Comparison of ENCODE assay signal across 19 cellular contexts in genomic region chr7:374706-375490, GRCh38.
DNase-seq lines count a peak whose midpoint lies in the region; ATAC-seq, FAIRE-seq and TF ChIP-seq lines count a peak whose summit lies in the region.
"Had no signal": no experiment of that assay in that cellular context is flagged by ENCODE, and none has a peak within 500 bp of the region (broad histone marks: within the 10 kb centered on the region; RNA-seq: fewer than 3 reads in every experiment).

No MANE protein-coding gene starts in this region.

- H3K27me3 ChIP-seq in left ventricle myocardium inferior (ENCODE audit: low read depth) (peaks cover 58% of the 10 kb centered on the region), neuronal stem cell (ENCODE audit: control insufficient read depth in 3 of 3, insufficient read depth in 3 of 3, low read depth in 1 of 3, low read length in 3 of 3) (peaks cover 0 to 53% (median 0%) of the 10 kb centered on the region in 3 experiments)

- H2BK120ac ChIP-seq in neuronal stem cell (ENCODE audit: low read depth, low read length): peak overlapping the region; percentile 72

- peak overlapping the region; percentile 91 for H2BK15ac ChIP-seq in neuronal stem cell (ENCODE audit: low read length)

- peak overlapping the region; percentile 70 for H3K9ac ChIP-seq in neuronal stem cell (ENCODE audit: low read depth, low read length, poor library complexity)

- peak overlapping the region; percentile 93 for H2BK5ac ChIP-seq in neuronal stem cell (ENCODE audit: low read length)

- DNase-seq in left cardiac atrium (peak; percentile 14), left ventricle myocardium inferior (no peak), chondrocyte (ENCODE audit: low spot score) (peak; percentile 90), neuronal stem cell (ENCODE audit: low spot score) (no peak), foreskin fibroblast (no peak), H54 (ENCODE audit: insufficient read length, low spot score) (no peak)
- DNase-seq: AML-193, Calu3, immature natural killer cell, NCI-H1694 treated with DMSO at 0.1 percent for 48 hours, NCI-H446 treated with DMSO at 0.1 percent for 48 hours, SHP77 had no signal

- TF ChIP-seq CTCF in left ventricle myocardium inferior (IDR thresholded peaks at IDR 0.05; ENCODE audit: borderline replicate concordance): no peak
- no peak for TF ChIP-seq CTCF in chondrocyte (IDR thresholded peaks at IDR 0.05)
- TF ChIP-seq CTCF in foreskin fibroblast (IDR thresholded peaks at IDR 0.05; ENCODE audit: low read depth, low read length): no peak

- no peaks in the 10 kb centered on the region for H3K4me1 Mint-ChIP-seq in chondrocyte (ENCODE audit: low read depth)

- H3K14ac ChIP-seq in neuronal stem cell (ENCODE audit: low read length): peak overlapping the region; percentile 63

- H3K9me3 Mint-ChIP-seq in chondrocyte (ENCODE audit: low read depth): no peaks in the 10 kb centered on the region
- H3K9me3 Mint-ChIP-seq: activated naive CD4-positive, alpha-beta T cell treated with anti-CD3 and anti-CD28 coated beads, Interleukin-2, amount 50 U/mL, for 24 hours; immature natural killer cell; naive thymus-derived CD8-positive, alpha-beta T cell had no signal

- no peaks in the 10 kb centered on the region for H3K9me3 ChIP-seq in left ventricle myocardium inferior (replicated peaks)
- no peaks in the 10 kb centered on the region for H3K9me3 ChIP-seq in neuronal stem cell (replicated peaks in 1 of 2; ENCODE audit: control insufficient read depth in 2 of 2, insufficient read depth in 1 of 2, low read depth in 1 of 2, low read length in 2 of 2)
- H3K9me3 ChIP-seq: esophagus muscularis mucosa had no signal

- H3K4me1 ChIP-seq in left ventricle myocardium inferior: peaks cover 11% of the 10 kb centered on the region
- peaks cover 2 to 38% of the 10 kb centered on the region in 2 donors for H3K4me1 ChIP-seq in neuronal stem cell (ENCODE audit: control insufficient read depth in 2 of 2, insufficient read depth in 1 of 2, low read depth in 1 of 2, low read length in 2 of 2)

- intact Hi-C loops in left cardiac atrium (cut with DNase I) (no loop called here), left ventricle myocardium inferior (cut with micrococcal nuclease) (no loop called here)

- peak overlapping the region; percentile 2 for H3K4ac ChIP-seq in neuronal stem cell (ENCODE audit: low read length)

- H2AK5ac ChIP-seq in neuronal stem cell (ENCODE audit: low read depth, low read length): peak overlapping the region; percentile 98

- no peaks in the 10 kb centered on the region for H3K36me3 Mint-ChIP-seq in chondrocyte (ENCODE audit: low read depth)
- H3K36me3 Mint-ChIP-seq: activated naive CD4-positive, alpha-beta T cell treated with anti-CD3 and anti-CD28 coated beads, Interleukin-2, amount 50 U/mL, for 24 hours; brain; immature natural killer cell; naive thymus-derived CD8-positive, alpha-beta T cell had no signal

- no peak for TF ChIP-seq POLR2A in H54 (IDR thresholded peaks at IDR 0.05; ENCODE audit: low read depth, low read length)

- H3K4me3 Mint-ChIP-seq in chondrocyte (ENCODE audit: unreplicated experiment): no peak overlapping the region
- H3K4me3 Mint-ChIP-seq: activated naive CD4-positive, alpha-beta T cell treated with anti-CD3 and anti-CD28 coated beads, Interleukin-2, amount 50 U/mL, for 24 hours; brain; immature natural killer cell; naive thymus-derived CD8-positive, alpha-beta T cell had no signal

- H2BK12ac ChIP-seq in neuronal stem cell (ENCODE audit: low read length): peak overlapping the region; percentile 97

- H3K23ac ChIP-seq in neuronal stem cell (ENCODE audit: low read depth, low read length, poor library complexity): peak overlapping the region; percentile 80

- H3K4me2 ChIP-seq in neuronal stem cell (ENCODE audit: insufficient read depth, low read length, poor library complexity, severe bottlenecking): no peak overlapping the region

- H3K27ac Mint-ChIP-seq in chondrocyte (ENCODE audit: unreplicated experiment): no peak overlapping the region
- H3K27ac Mint-ChIP-seq: activated naive CD4-positive, alpha-beta T cell treated with anti-CD3 and anti-CD28 coated beads, Interleukin-2, amount 50 U/mL, for 24 hours; immature natural killer cell had no signal

- ATAC-seq in left cardiac atrium (no peak), HG02623 (IDR thresholded peaks at IDR 0.05; ENCODE audit: unreplicated experiment) (no peak)
- ATAC-seq: naive thymus-derived CD8-positive, alpha-beta T cell; right cardiac atrium had no signal

- WGBS in neuronal stem cell (ENCODE audit: extremely low coverage in 2 of 2, insufficient read length in 2 of 2, insufficient replicate concordance in 1 of 2), 2 donors: no CpG with 5 or more reads among the region's 37 CpGs

- peaks cover 5% of the 10 kb centered on the region for H3K79me1 ChIP-seq in neuronal stem cell (ENCODE audit: low read depth, low read length)

- peak overlapping the region; percentile 82 for H4K8ac ChIP-seq in neuronal stem cell (ENCODE audit: low read depth, low read length)

- no peak overlapping the region for H4K91ac ChIP-seq in neuronal stem cell (ENCODE audit: low read depth, low read length, poor library complexity)

- H3K36me3 ChIP-seq in left ventricle myocardium inferior (no peaks in the 10 kb centered on the region), neuronal stem cell (replicated peaks in 1 of 2; ENCODE audit: control insufficient read depth in 2 of 2, insufficient read depth in 2 of 2, low read length in 2 of 2) (no peaks in the 10 kb centered on the region)
- H3K36me3 ChIP-seq: esophagus muscularis mucosa had no signal

- peak overlapping the region; percentile 85 for H3K18ac ChIP-seq in neuronal stem cell (ENCODE audit: low read length)

- H3K4me3 ChIP-seq in left ventricle myocardium inferior (no peak overlapping the region), neuronal stem cell (ENCODE audit: low read length in 2 of 2) (no peak overlapping the region), foreskin fibroblast (ENCODE audit: low read depth in 1 of 2, low read length in 2 of 2) (no peak overlapping the region)
- H3K4me3 ChIP-seq: esophagus muscularis mucosa had no signal

- H3K27ac ChIP-seq in left ventricle myocardium inferior (replicated peaks) (no peak overlapping the region), neuronal stem cell (replicated peaks; ENCODE audit: low read length) (no peak overlapping the region)
- H3K27ac ChIP-seq: esophagus muscularis mucosa had no signal

- H3K27me3 Mint-ChIP-seq in chondrocyte (ENCODE audit: low read depth): peaks cover 2% of the 10 kb centered on the region
- H3K27me3 Mint-ChIP-seq: activated naive CD4-positive, alpha-beta T cell treated with anti-CD3 and anti-CD28 coated beads, Interleukin-2, amount 50 U/mL, for 24 hours; brain; naive thymus-derived CD8-positive, alpha-beta T cell had no signal

- H2AFZ ChIP-seq in neuronal stem cell (ENCODE audit: low read length): no peak overlapping the region

- FAIRE-seq in H54 (lab: Jason Lieb, UNC): no peak
- FAIRE-seq: HTR-8/SVneo had no signal

Comparison
In these comparisons a context has a peak if more than half of its experiments do, and no peak if none do; other contexts are left out.
1. DNase-seq: peak in left cardiac atrium (single experiment) and chondrocyte (single experiment); none in left ventricle myocardium inferior (single experiment), neuronal stem cell (single experiment), foreskin fibroblast (0 of 2) and H54 (single experiment).